ENCODE assay signal across 2 cellular contexts in genomic region chr17:21429917-21430628, GRCh38. TPM values are rescaled to one million over a fixed set of nuclear protein-coding genes. Genes with fewer than 3 reads are reported as not detected.
"Had no signal": no experiment of that assay in that cellular context is flagged by ENCODE, and none has a peak within 500 bp of the region (broad histone marks: within the 10 kb centered on the region; RNA-seq: fewer than 3 reads in every experiment).

No MANE protein-coding gene starts in this region.

RNA-seq across cellular contexts. Expression of gene KCNJ12, which starts 53.9 kb away (rescaled TPM):
- total RNA-seq: naive thymus-derived CD8-positive, alpha-beta T cell; T-helper 2 cell treated with Interferon-gamma antibody and Interleukin-4, amounts not matched to agents 100 ng/mL and 5 ng/mL, for 36 hours had no signal
